1 cellular context compared by ENCODE assay signal in genomic region chr3:160801386-160802118, GRCh38.
TF ChIP-seq lines count a peak whose summit lies in the region.

No MANE protein-coding gene starts in this region.

TF ChIP-seq in GM12878, 131 proteins besides CTCF, POLR2A, EP300 and RAD21 (continued from another document and continues in another):
- TF ChIP-seq RELB (IDR thresholded peaks at IDR 0.05; ENCODE audit: low read depth) (no peak), BACH1 (IDR thresholded peaks at IDR 0.05; ENCODE audit: borderline replicate concordance) (no peak), IRF5 (IDR thresholded peaks at IDR 0.05; ENCODE audit: borderline replicate concordance) (no peak), MLLT1 (IDR thresholded peaks at IDR 0.05) (no peak), SMAD5 (IDR thresholded peaks at IDR 0.05; ENCODE audit: low read depth) (no peak), PRDM15 (CRISPR knock-in tag; IDR thresholded peaks at IDR 0.05) (no peak), ZNF24 (IDR thresholded peaks at IDR 0.05) (no peak), HSF1 (IDR thresholded peaks at IDR 0.05; ENCODE audit: low read depth, low read length) (no peak), BCL11A (IDR thresholded peaks at IDR 0.05; ENCODE audit: low read depth, low read length) (peak; percentile 26; the same call in 1 of the 2 replicates), STAT3 (IDR thresholded peaks at IDR 0.05; ENCODE audit: low read depth, low read length) (no peak), NFIC (IDR thresholded peaks at IDR 0.05; ENCODE audit: low read depth, low read length) (peak; percentile 84), NR2C1 (IDR thresholded peaks at IDR 0.05) (no peak), ESRRA (IDR thresholded peaks at IDR 0.05; ENCODE audit: low read length) (no peak), ZNF274 (IDR thresholded peaks at IDR 0.05; ENCODE audit: insufficient read depth, insufficient read length) (no peak), JUNB (IDR thresholded peaks at IDR 0.05) (peak; percentile 73), ZZZ3 (IDR thresholded peaks at IDR 0.05; ENCODE audit: control insufficient read depth, insufficient read length, low read depth) (no peak), SUPT20H (IDR thresholded peaks at IDR 0.05; ENCODE audit: borderline replicate concordance, control insufficient read depth, low read depth, low read length) (no peak), ASH2L (IDR thresholded peaks at IDR 0.05; ENCODE audit: borderline replicate concordance, low read depth) (no peak), GABPA (IDR thresholded peaks at IDR 0.05; ENCODE audit: low read depth) (0 out of 2 replicates have a peak, but pooled peaks have one; percentile 11), FOXK2 (IDR thresholded peaks at IDR 0.05) (no peak), CUX1 (IDR thresholded peaks at IDR 0.05; ENCODE audit: insufficient replicate concordance, low read depth, low read length) (no peak), TCF12 (IDR thresholded peaks at IDR 0.05; ENCODE audit: low read depth, low read length) (no peak), JUND (IDR thresholded peaks at IDR 0.05; ENCODE audit: low read depth, low read length) (no peak), FOXM1 (IDR thresholded peaks at IDR 0.05; ENCODE audit: low read depth, low read length) (peak; percentile 76), PAX8 (IDR thresholded peaks at IDR 0.05) (no peak), RBBP5 (conservative IDR thresholded peaks at IDR 0.05) (no peak), SKIL (IDR thresholded peaks at IDR 0.05; ENCODE audit: low read depth, poor library complexity, severe bottlenecking) (no peak), TCF7 (IDR thresholded peaks at IDR 0.05; ENCODE audit: borderline replicate concordance) (no peak), CEBPZ (IDR thresholded peaks at IDR 0.05; ENCODE audit: low read depth, low read length) (no peak), ELK1 (IDR thresholded peaks at IDR 0.05; ENCODE audit: low read depth, low read length) (no peak), MTA3 (IDR thresholded peaks at IDR 0.05; ENCODE audit: borderline replicate concordance, low read length) (peak; percentile 69; the same call in 1 of the 2 replicates), ZSCAN29 (IDR thresholded peaks at IDR 0.05) (no peak), MYC (IDR thresholded peaks at IDR 0.05; ENCODE audit: insufficient read depth, insufficient read length, insufficient replicate concordance, low read length, severe bottlenecking) (no peak), RELA (IDR thresholded peaks at IDR 0.05; ENCODE audit: borderline replicate concordance, partially characterized antibody) (no peak), SPI1 (IDR thresholded peaks at IDR 0.05; ENCODE audit: borderline replicate concordance, insufficient read depth, low read depth, low read length) (no peak), POLR2AphosphoS2 (IDR thresholded peaks at IDR 0.05; ENCODE audit: low read depth, low read length) (no peak), SREBF2 (IDR thresholded peaks at IDR 0.05; ENCODE audit: low read length) (no peak), NBN (IDR thresholded peaks at IDR 0.05) (no peak), CHD4 (IDR thresholded peaks at IDR 0.05) (no peak)
